ENCODE assay signal across 12 cellular contexts in genomic region chr17:83194761-83195329, GRCh38.
A peak's percentile ranks its signal among the peaks of the same experiment; 100 is the strongest.
DNase-seq lines count a peak whose midpoint lies in the region; ATAC-seq, FAIRE-seq and TF ChIP-seq lines count a peak whose summit lies in the region.
"Had no signal": no experiment of that assay in that cellular context is flagged by ENCODE, and none has a peak within 500 bp of the region (broad histone marks: within the 10 kb centered on the region; RNA-seq: fewer than 3 reads in every experiment).

No MANE protein-coding gene starts in this region.

- H2BK120ac ChIP-seq in IMR-90 (ENCODE audit: low read depth, low read length): no peak overlapping the region

- DNase-seq in IMR-90 (no peak), choroid plexus epithelial cell (ENCODE audit: low read depth) (peak; percentile 55), natural killer cell (peak; percentile 15), GM23338 (ENCODE audit: low spot score) (no peak), GM19239 (ENCODE audit: insufficient read length, low spot score) (no peak), NCI-H524 (lab: John Stamatoyannopoulos, UW) (no peak)
- DNase-seq: CD8-positive, alpha-beta T cell; effector memory CD8-positive, alpha-beta T cell; NCI-H524 treated with DMSO at 0.1 percent for 48 hours had no signal

- H3K4me1 ChIP-seq in ACC112 (ENCODE audit: control insufficient read depth, insufficient read depth, low read length, unreplicated experiment): peaks cover 40% of the 10 kb centered on the region
- peaks cover 19% of the 10 kb centered on the region for H3K4me1 ChIP-seq in IMR-90 (ENCODE audit: control insufficient read depth, insufficient read depth, low read length)
- no peaks in the 10 kb centered on the region for H3K4me1 ChIP-seq in GM23338 (ENCODE audit: insufficient read depth)

- no peak for FAIRE-seq in GM19239 (lab: Jason Lieb, UNC)

- peak overlapping the region; percentile 67 for H2AK9ac ChIP-seq in IMR-90 (replicated peaks; ENCODE audit: low read depth, low read length, poor library complexity)

- H3K18ac ChIP-seq in IMR-90 (ENCODE audit: low read depth, low read length): no peak overlapping the region

- no peaks in the 10 kb centered on the region; the same call in 1 of the 2 replicates for H3K9me3 ChIP-seq in IMR-90 (ENCODE audit: control insufficient read depth, insufficient read depth, low read length)

- no peaks in the 10 kb centered on the region for H3K9me3 Mint-ChIP-seq in natural killer cell
- H3K9me3 Mint-ChIP-seq in GM23338: peaks cover 77% of the 10 kb centered on the region
- no peaks in the 10 kb centered on the region for H3K9me3 Mint-ChIP-seq in activated T-helper 17 cell treated with anti-CD3 and anti-CD28 coated beads, Interleukin-2, amount 50 U/mL, for 72 hours
- H3K9me3 Mint-ChIP-seq: CD8-positive, alpha-beta T cell; effector memory CD8-positive, alpha-beta T cell; nephron had no signal

- no peaks in the 10 kb centered on the region for H3K9me2 ChIP-seq in GM23338 (ENCODE audit: insufficient read depth)

- TF ChIP-seq RAD21 in IMR-90 (IDR thresholded peaks at IDR 0.05; ENCODE audit: low read length): no peak

- no peaks in the 10 kb centered on the region for H3K79me1 ChIP-seq in IMR-90 (ENCODE audit: low read depth in 1 of 2, low read length in 2 of 2)

- H2BK5ac ChIP-seq in IMR-90 (ENCODE audit: low read depth, low read length, poor library complexity, severe bottlenecking): no peak overlapping the region

- dilution Hi-C loops in IMR-90 (cut with HindIII; ENCODE audit: low sequenced_read_pairs, unreplicated experiment): no loop called here

- no peaks in the 10 kb centered on the region for H3K27me3 Mint-ChIP-seq in natural killer cell (ENCODE audit: low read depth in 2 of 2)
- H3K27me3 Mint-ChIP-seq in GM23338 (ENCODE audit: insufficient read depth, low read depth, poor library complexity): peaks cover 8% of the 10 kb centered on the region
- H3K27me3 Mint-ChIP-seq in activated T-helper 17 cell treated with anti-CD3 and anti-CD28 coated beads, Interleukin-2, amount 50 U/mL, for 72 hours: no peaks in the 10 kb centered on the region
- H3K27me3 Mint-ChIP-seq: effector memory CD8-positive, alpha-beta T cell had no signal

- H2AFZ ChIP-seq in ACC112 (ENCODE audit: low read length, unreplicated experiment) (no peak overlapping the region), IMR-90 (replicated peaks; ENCODE audit: low read length, poor library complexity) (no peak overlapping the region), GM23338 (no peak overlapping the region)

- H3K4me2 ChIP-seq in IMR-90 (ENCODE audit: low read depth, low read length) (no peak overlapping the region), GM23338 (no peak overlapping the region)

- H2AK5ac ChIP-seq in IMR-90 (ENCODE audit: low read depth, low read length): no peak overlapping the region

- H4K8ac ChIP-seq in IMR-90 (ENCODE audit: low read depth in 2 of 2, low read length in 2 of 2): no peak overlapping the region

- H3K27ac ChIP-seq in ACC112 (ENCODE audit: low read depth, low read length): peak overlapping the region; percentile 93
- H3K27ac ChIP-seq in IMR-90 (ENCODE audit: insufficient read depth, low read length): no peak overlapping the region
- H3K27ac ChIP-seq in GM23338 (ENCODE audit: low read depth): no peak overlapping the region

- POLR2A ChIA-PET in IMR-90 (lab: Charles Lee; ENCODE audit: unreplicated experiment): no interaction called here

- ATAC-seq in IMR-90 (ENCODE audit: low read depth): no peak
- ATAC-seq in natural killer cell: no peak
- ATAC-seq in GM23338: no peak
- ATAC-seq in activated T-helper 17 cell treated with anti-CD3 and anti-CD28 coated beads, Interleukin-2, amount 50 U/mL, for 72 hours (replicated peaks): no peak

- CTCF ChIA-PET in IMR-90 (lab: Yijun Ruan, JAX): no interaction called here

- H3K4me3 Mint-ChIP-seq in natural killer cell (no peak overlapping the region), GM23338 (no peak overlapping the region)
- no peak overlapping the region for H3K4me3 Mint-ChIP-seq in activated T-helper 17 cell treated with anti-CD3 and anti-CD28 coated beads, Interleukin-2, amount 50 U/mL, for 72 hours
- H3K4me3 Mint-ChIP-seq: CD8-positive, alpha-beta T cell; nephron had no signal

- no peak overlapping the region for H3K4ac ChIP-seq in IMR-90 (ENCODE audit: low read depth, low read length)

- no peak for TF ChIP-seq CTCF in IMR-90 (conservative IDR thresholded peaks at IDR 0.05; ENCODE audit: low read depth, low read length)
- no peak for TF ChIP-seq CTCF in choroid plexus epithelial cell (conservative IDR thresholded peaks at IDR 0.05; ENCODE audit: low read depth, low read length)
- TF ChIP-seq CTCF in natural killer cell (IDR thresholded peaks at IDR 0.05): no peak
- no peak for TF ChIP-seq CTCF in GM23338 (conservative IDR thresholded peaks at IDR 0.05; ENCODE audit: low read depth in 2 of 2)

- no peaks in the 10 kb centered on the region for H3F3A ChIP-seq in GM23338 (replicated peaks; ENCODE audit: low read depth)

- H4K20me1 ChIP-seq in IMR-90 (ENCODE audit: insufficient read depth, low read length): peaks cover 4% of the 10 kb centered on the region; the same call in 1 of the 2 replicates
- no peaks in the 10 kb centered on the region for H4K20me1 ChIP-seq in GM23338 (replicated peaks; ENCODE audit: insufficient read depth)

- H3K27me3 ChIP-seq in ACC112 (ENCODE audit: insufficient read depth, low read length) (no peaks in the 10 kb centered on the region), IMR-90 (ENCODE audit: control insufficient read depth, insufficient read depth, low read length) (peaks cover 5% of the 10 kb centered on the region; the same call in 1 of the 2 replicates), GM23338 (ENCODE audit: insufficient read depth) (no peaks in the 10 kb centered on the region)

- H3K23ac ChIP-seq in IMR-90 (ENCODE audit: low read depth, low read length): no peak overlapping the region

- intact Hi-C loops in IMR-90 (cut with micrococcal nuclease) (no loop called here), natural killer cell (cut with micrococcal nuclease) (no loop called here)

- H3K4me3 ChIP-seq in ACC112 (ENCODE audit: low read depth, low read length) (no peak overlapping the region), IMR-90 (ENCODE audit: insufficient read depth, low read depth, low read length) (no peak overlapping the region), choroid plexus epithelial cell (ENCODE audit: low read depth, low read length) (no peak overlapping the region), GM23338 (no peak overlapping the region)

- no peak overlapping the region for H2BK20ac ChIP-seq in IMR-90 (ENCODE audit: low read depth, low read length)

- 0 out of 2 replicates have a peak, but pooled peaks cover 4% of the 10 kb centered on the region for H3K9me1 ChIP-seq in IMR-90 (ENCODE audit: insufficient read depth, low read length)

- H3K56ac ChIP-seq in IMR-90 (ENCODE audit: extremely low read depth, insufficient read depth, low read length): no peak overlapping the region

- H2BK15ac ChIP-seq in IMR-90 (ENCODE audit: low read depth, low read length): no peak overlapping the region

- TF ChIP-seq POLR2A in IMR-90 (IDR thresholded peaks at IDR 0.05; ENCODE audit: low read depth, low read length): no peak

- H3K27ac Mint-ChIP-seq in natural killer cell (no peak overlapping the region), GM23338 (no peak overlapping the region)
- no peak overlapping the region for H3K27ac Mint-ChIP-seq in activated T-helper 17 cell treated with anti-CD3 and anti-CD28 coated beads, Interleukin-2, amount 50 U/mL, for 72 hours
- H3K27ac Mint-ChIP-seq: CD8-positive, alpha-beta T cell; nephron had no signal

- H3K79me2 ChIP-seq in ACC112 (ENCODE audit: control insufficient read depth, insufficient read depth, low read length, unreplicated experiment): no peaks in the 10 kb centered on the region
- H3K79me2 ChIP-seq in GM23338 (replicated peaks; ENCODE audit: insufficient read depth): no peaks in the 10 kb centered on the region

- in situ Hi-C loops in IMR-90 (cut with MboI; ENCODE audit: low sequenced_read_pairs): no loop called here

- H4K5ac ChIP-seq in IMR-90 (ENCODE audit: low read depth, low read length): no peak overlapping the region

- H3K9ac ChIP-seq in IMR-90 (ENCODE audit: low read depth, low read length): no peak overlapping the region

- H3K36me3 ChIP-seq in ACC112 (ENCODE audit: insufficient read depth, low read length) (no peaks in the 10 kb centered on the region), IMR-90 (ENCODE audit: control insufficient read depth, insufficient read depth, low read length) (no peaks in the 10 kb centered on the region), GM23338 (ENCODE audit: insufficient read depth) (no peaks in the 10 kb centered on the region)

- H3K14ac ChIP-seq in IMR-90 (replicated peaks; ENCODE audit: low read depth, low read length): no peak overlapping the region

- H3K36me3 Mint-ChIP-seq in natural killer cell (no peaks in the 10 kb centered on the region), GM23338 (ENCODE audit: low read depth) (peaks cover 19% of the 10 kb centered on the region; the same call in 2 of the 3 replicates)
- no peaks in the 10 kb centered on the region for H3K36me3 Mint-ChIP-seq in activated T-helper 17 cell treated with anti-CD3 and anti-CD28 coated beads, Interleukin-2, amount 50 U/mL, for 72 hours (ENCODE audit: low read depth)
- H3K36me3 Mint-ChIP-seq: CD8-positive, alpha-beta T cell had no signal

- peaks cover 27 to 52% of the 10 kb centered on the region in 2 donors for H3K4me1 Mint-ChIP-seq in natural killer cell
- H3K4me1 Mint-ChIP-seq in GM23338: no peaks in the 10 kb centered on the region
- peaks cover 7% of the 10 kb centered on the region for H3K4me1 Mint-ChIP-seq in activated T-helper 17 cell treated with anti-CD3 and anti-CD28 coated beads, Interleukin-2, amount 50 U/mL, for 72 hours

- H4K91ac ChIP-seq in IMR-90 (ENCODE audit: insufficient read depth, low read depth, low read length): no peak overlapping the region

- BruUV-seq in IMR-90 (replicated peaks; lab: Mats Ljungman, UMichigan): no TSS peak

- 92% methylated on average over 15 of the region's 24 CpGs; no CpG with 5 or more reads in 1 of the 2 experiments for WGBS in IMR-90 (ENCODE audit: extremely low coverage in 2 of 2, insufficient read length in 1 of 2), 2 experiments

TF ChIP-seq in IMR-90, 13 proteins besides CTCF, POLR2A, EP300 and RAD21 (continues in another document):
- TF ChIP-seq MAFK (IDR thresholded peaks at IDR 0.05; ENCODE audit: low read depth, low read length): no peak
- no peak for TF ChIP-seq RFX5 (IDR thresholded peaks at IDR 0.05; ENCODE audit: low read depth, low read length)
- TF ChIP-seq CEBPB (IDR thresholded peaks at IDR 0.05; ENCODE audit: low read depth, low read length): no peak

TF ChIP-seq in GM23338, 12 proteins besides CTCF, POLR2A, EP300 and RAD21 (continues in another document):
- TF ChIP-seq STAT1 (IDR thresholded peaks at IDR 0.05; ENCODE audit: unreplicated experiment): no peak
- no peak for TF ChIP-seq POLR2AphosphoS5 (IDR thresholded peaks at IDR 0.05; ENCODE audit: low read depth)
- no peak for TF ChIP-seq ZNF331 (CRISPR knock-in tag; IDR thresholded peaks at IDR 0.05; ENCODE audit: low read depth)
- TF ChIP-seq EZH2phosphoT487 (IDR thresholded peaks at IDR 0.05; ENCODE audit: unreplicated experiment): no peak
- TF ChIP-seq JUNB (IDR thresholded peaks at IDR 0.05; ENCODE audit: unreplicated experiment): no peak
- TF ChIP-seq CREB1 (CRISPR knock-in tag; IDR thresholded peaks at IDR 0.05; ENCODE audit: low read depth): no peak

Comparison
In these comparisons a context has a peak if more than half of its experiments do, and no peak if none do; other contexts are left out.
1. DNase-seq: peak in choroid plexus epithelial cell (single experiment) and natural killer cell (single experiment); none in IMR-90 (single experiment), GM23338 (single experiment), GM19239 (single experiment) and NCI-H524 (0 of 2).